2 cellular contexts compared by ENCODE assay signal in genomic region chr4:10526431-10527222, GRCh38.
TF ChIP-seq lines count a peak whose summit lies in the region.

No MANE protein-coding gene starts in this region.

TF ChIP-seq in HCT116, 20 proteins besides CTCF, POLR2A, EP300 and RAD21:
- TF ChIP-seq ELF1 (IDR thresholded peaks at IDR 0.05; ENCODE audit: borderline replicate concordance, low read depth) (no peak), YY1 (IDR thresholded peaks at IDR 0.05; ENCODE audit: extremely low read depth, insufficient replicate concordance, low read depth, low read length) (no peak), EZH2 (IDR thresholded peaks at IDR 0.05) (no peak), ZFX (IDR thresholded peaks at IDR 0.05) (no peak), REST (IDR thresholded peaks at IDR 0.05; ENCODE audit: low read depth) (no peak), SRF (IDR thresholded peaks at IDR 0.05; ENCODE audit: low read depth) (0 out of 2 replicates have a peak, but pooled peaks have one; percentile 38), EGR1 (IDR thresholded peaks at IDR 0.05; ENCODE audit: low read depth) (no peak), EZH2phosphoT487 (IDR thresholded peaks at IDR 0.05; ENCODE audit: borderline replicate concordance) (no peak), POLR2AphosphoS5 (IDR thresholded peaks at IDR 0.05; ENCODE audit: low read depth, low read length) (peak; percentile 33; the same call in 1 of the 2 replicates), FOSL1 (IDR thresholded peaks at IDR 0.05; ENCODE audit: low read depth) (peak; percentile 91), CEBPB (IDR thresholded peaks at IDR 0.05; ENCODE audit: low read depth) (peak; percentile 40), TCF7L2 (IDR thresholded peaks at IDR 0.05; ENCODE audit: borderline replicate concordance, extremely low read depth, insufficient read depth, insufficient read length) (peak; percentile 81), SP1 (IDR thresholded peaks at IDR 0.05; ENCODE audit: low read depth) (peak; percentile 84), CBX3 (IDR thresholded peaks at IDR 0.05; ENCODE audit: low read depth) (peak; percentile 51; the same call in 1 of the 2 replicates), ZNF274 (IDR thresholded peaks at IDR 0.05; ENCODE audit: low read depth, low read length) (no peak), JUND (IDR thresholded peaks at IDR 0.05) (peak; percentile 85), SIN3A (IDR thresholded peaks at IDR 0.05; ENCODE audit: low read depth) (0 out of 2 replicates have a peak, but pooled peaks have one; percentile 49)
- TF ChIP-seq, protein P1, sequence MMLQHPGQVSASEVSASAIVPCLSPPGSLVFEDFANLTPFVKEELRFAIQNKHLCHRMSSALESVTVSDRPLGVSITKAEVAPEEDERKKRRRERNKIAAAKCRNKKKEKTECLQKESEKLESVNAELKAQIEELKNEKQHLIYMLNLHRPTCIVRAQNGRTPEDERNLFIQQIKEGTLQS (IDR thresholded peaks at IDR 0.05): no peak
- TF ChIP-seq, protein P2, sequence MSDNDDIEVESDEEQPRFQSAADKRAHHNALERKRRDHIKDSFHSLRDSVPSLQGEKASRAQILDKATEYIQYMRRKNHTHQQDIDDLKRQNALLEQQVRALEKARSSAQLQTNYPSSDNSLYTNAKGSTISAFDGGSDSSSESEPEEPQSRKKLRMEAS (IDR thresholded peaks at IDR 0.05): no peak
- TF ChIP-seq, protein P3, sequence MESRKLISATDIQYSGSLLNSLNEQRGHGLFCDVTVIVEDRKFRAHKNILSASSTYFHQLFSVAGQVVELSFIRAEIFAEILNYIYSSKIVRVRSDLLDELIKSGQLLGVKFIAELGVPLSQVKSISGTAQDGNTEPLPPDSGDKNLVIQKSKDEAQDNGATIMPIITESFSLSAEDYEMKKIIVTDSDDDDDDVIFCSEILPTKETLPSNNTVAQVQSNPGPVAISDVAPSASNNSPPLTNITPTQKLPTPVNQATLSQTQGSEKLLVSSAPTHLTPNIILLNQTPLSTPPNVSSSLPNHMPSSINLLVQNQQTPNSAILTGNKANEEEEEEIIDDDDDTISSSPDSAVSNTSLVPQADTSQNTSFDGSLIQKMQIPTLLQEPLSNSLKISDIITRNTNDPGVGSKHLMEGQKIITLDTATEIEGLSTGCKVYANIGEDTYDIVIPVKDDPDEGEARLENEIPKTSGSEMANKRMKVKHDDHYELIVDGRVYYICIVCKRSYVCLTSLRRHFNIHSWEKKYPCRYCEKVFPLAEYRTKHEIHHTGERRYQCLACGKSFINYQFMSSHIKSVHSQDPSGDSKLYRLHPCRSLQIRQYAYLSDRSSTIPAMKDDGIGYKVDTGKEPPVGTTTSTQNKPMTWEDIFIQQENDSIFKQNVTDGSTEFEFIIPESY (IDR thresholded peaks at IDR 0.05; ENCODE audit: extremely low read depth, insufficient replicate concordance, low read length): no peak

TF ChIP-seq in H1, 55 proteins besides CTCF, POLR2A, EP300 and RAD21:
- no peak for TF ChIP-seq MAFK (IDR thresholded peaks at IDR 0.05; ENCODE audit: low read depth, low read length)
- TF ChIP-seq FOSL1 (IDR thresholded peaks at IDR 0.05; ENCODE audit: insufficient read depth, low read depth, low read length): no peak
- no peak for TF ChIP-seq CEBPB (IDR thresholded peaks at IDR 0.05; ENCODE audit: low read depth, low read length)
- TF ChIP-seq SP4 (IDR thresholded peaks at IDR 0.05; ENCODE audit: low read length): no peak
- peak; percentile 70; the same call in 1 of the 2 replicates for TF ChIP-seq YY1 (IDR thresholded peaks at IDR 0.05; ENCODE audit: low read depth, low read length)
- no peak for TF ChIP-seq BRCA1 (IDR thresholded peaks at IDR 0.05; ENCODE audit: low read depth, low read length)
